Comparison of ENCODE assay signal across 1 cellular context in genomic region chr5:181173420-181174342, GRCh38.
TF ChIP-seq lines count a peak whose summit lies in the region.

No MANE protein-coding gene starts in this region.

TF ChIP-seq in K562, 482 proteins besides CTCF, POLR2A, EP300 and RAD21 (continued from another document and continues in another):
- TF ChIP-seq ZNF280A (IDR thresholded peaks at IDR 0.05; ENCODE audit: low read depth, partially characterized antibody) = no peak
- no peak for TF ChIP-seq KLF16 (IDR thresholded peaks at IDR 0.05)
- TF ChIP-seq, protein P1, sequence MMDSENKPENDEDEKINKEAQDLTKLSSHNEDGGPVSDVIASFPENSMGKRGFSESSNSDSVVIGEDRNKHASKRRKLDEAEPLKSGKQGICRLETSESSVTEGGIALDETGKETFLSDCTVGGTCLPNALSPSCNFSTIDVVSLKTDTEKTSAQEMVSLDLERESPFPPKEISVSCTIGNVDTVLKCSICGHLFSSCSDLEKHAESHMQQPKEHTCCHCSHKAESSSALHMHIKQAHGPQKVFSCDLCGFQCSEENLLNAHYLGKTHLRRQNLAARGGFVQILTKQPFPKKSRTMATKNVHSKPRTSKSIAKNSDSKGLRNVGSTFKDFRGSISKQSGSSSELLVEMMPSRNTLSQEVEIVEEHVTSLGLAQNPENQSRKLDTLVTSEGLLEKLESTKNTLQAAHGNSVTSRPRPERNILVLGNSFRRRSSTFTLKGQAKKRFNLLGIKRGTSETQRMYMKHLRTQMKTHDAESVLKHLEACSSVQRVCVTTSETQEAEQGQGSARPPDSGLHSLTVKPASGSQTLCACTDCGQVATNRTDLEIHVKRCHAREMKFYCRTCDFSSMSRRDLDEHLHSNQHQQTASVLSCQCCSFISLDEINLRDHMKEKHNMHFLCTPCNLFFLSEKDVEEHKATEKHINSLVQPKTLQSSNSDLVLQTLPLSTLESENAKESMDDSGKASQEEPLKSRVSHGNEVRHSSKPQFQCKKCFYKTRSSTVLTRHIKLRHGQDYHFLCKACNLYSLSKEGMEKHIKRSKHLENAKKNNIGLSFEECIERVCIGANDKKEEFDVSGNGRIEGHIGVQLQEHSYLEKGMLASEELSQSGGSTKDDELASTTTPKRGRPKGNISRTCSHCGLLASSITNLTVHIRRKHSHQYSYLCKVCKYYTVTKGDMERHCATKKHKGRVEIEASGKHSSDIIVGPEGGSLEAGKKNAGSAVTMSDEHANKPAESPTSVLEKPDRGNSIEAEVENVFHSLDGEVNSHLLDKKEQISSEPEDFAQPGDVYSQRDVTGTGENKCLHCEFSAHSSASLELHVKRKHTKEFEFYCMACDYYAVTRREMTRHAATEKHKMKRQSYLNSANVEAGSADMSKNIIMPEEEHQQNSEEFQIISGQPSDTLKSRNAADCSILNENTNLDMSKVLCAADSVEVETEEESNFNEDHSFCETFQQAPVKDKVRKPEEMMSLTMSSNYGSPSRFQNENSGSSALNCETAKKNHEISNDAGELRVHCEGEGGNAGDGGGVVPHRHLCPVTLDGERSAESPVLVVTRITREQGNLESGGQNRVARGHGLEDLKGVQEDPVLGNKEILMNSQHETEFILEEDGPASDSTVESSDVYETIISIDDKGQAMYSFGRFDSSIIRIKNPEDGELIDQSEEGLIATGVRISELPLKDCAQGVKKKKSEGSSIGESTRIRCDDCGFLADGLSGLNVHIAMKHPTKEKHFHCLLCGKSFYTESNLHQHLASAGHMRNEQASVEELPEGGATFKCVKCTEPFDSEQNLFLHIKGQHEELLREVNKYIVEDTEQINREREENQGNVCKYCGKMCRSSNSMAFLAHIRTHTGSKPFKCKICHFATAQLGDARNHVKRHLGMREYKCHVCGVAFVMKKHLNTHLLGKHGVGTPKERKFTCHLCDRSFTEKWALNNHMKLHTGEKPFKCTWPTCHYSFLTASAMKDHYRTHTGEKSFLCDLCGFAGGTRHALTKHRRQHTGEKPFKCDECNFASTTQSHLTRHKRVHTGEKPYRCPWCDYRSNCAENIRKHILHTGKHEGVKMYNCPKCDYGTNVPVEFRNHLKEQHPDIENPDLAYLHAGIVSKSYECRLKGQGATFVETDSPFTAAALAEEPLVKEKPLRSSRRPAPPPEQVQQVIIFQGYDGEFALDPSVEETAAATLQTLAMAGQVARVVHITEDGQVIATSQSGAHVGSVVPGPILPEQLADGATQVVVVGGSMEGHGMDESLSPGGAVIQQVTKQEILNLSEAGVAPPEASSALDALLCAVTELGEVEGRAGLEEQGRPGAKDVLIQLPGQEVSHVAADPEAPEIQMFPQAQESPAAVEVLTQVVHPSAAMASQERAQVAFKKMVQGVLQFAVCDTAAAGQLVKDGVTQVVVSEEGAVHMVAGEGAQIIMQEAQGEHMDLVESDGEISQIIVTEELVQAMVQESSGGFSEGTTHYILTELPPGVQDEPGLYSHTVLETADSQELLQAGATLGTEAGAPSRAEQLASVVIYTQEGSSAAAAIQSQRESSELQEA (IDR thresholded peaks at IDR 0.05; ENCODE audit: low read depth) = peak; percentile 80
- no peak for TF ChIP-seq MCM5 (IDR thresholded peaks at IDR 0.05; ENCODE audit: low read depth)
- no peak for TF ChIP-seq POLR3G (IDR thresholded peaks at IDR 0.05; ENCODE audit: extremely low read depth, insufficient read length, insufficient replicate concordance)
- TF ChIP-seq SMAD3 (CRISPR knock-in tag; conservative IDR thresholded peaks at IDR 0.05) = no peak
- no peak for TF ChIP-seq FOXK2 (conservative IDR thresholded peaks at IDR 0.05 in 1 of 2, IDR thresholded peaks at IDR 0.05 in 1 of 2; ENCODE audit: low read depth in 2 of 2)
- TF ChIP-seq, protein P2, sequence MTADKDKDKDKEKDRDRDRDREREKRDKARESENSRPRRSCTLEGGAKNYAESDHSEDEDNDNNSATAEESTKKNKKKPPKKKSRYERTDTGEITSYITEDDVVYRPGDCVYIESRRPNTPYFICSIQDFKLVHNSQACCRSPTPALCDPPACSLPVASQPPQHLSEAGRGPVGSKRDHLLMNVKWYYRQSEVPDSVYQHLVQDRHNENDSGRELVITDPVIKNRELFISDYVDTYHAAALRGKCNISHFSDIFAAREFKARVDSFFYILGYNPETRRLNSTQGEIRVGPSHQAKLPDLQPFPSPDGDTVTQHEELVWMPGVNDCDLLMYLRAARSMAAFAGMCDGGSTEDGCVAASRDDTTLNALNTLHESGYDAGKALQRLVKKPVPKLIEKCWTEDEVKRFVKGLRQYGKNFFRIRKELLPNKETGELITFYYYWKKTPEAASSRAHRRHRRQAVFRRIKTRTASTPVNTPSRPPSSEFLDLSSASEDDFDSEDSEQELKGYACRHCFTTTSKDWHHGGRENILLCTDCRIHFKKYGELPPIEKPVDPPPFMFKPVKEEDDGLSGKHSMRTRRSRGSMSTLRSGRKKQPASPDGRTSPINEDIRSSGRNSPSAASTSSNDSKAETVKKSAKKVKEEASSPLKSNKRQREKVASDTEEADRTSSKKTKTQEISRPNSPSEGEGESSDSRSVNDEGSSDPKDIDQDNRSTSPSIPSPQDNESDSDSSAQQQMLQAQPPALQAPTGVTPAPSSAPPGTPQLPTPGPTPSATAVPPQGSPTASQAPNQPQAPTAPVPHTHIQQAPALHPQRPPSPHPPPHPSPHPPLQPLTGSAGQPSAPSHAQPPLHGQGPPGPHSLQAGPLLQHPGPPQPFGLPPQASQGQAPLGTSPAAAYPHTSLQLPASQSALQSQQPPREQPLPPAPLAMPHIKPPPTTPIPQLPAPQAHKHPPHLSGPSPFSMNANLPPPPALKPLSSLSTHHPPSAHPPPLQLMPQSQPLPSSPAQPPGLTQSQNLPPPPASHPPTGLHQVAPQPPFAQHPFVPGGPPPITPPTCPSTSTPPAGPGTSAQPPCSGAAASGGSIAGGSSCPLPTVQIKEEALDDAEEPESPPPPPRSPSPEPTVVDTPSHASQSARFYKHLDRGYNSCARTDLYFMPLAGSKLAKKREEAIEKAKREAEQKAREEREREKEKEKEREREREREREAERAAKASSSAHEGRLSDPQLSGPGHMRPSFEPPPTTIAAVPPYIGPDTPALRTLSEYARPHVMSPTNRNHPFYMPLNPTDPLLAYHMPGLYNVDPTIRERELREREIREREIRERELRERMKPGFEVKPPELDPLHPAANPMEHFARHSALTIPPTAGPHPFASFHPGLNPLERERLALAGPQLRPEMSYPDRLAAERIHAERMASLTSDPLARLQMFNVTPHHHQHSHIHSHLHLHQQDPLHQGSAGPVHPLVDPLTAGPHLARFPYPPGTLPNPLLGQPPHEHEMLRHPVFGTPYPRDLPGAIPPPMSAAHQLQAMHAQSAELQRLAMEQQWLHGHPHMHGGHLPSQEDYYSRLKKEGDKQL (CRISPR knock-in tag; IDR thresholded peaks at IDR 0.05; ENCODE audit: borderline replicate concordance) = no peak
- TF ChIP-seq MITF (IDR thresholded peaks at IDR 0.05) = no peak
- TF ChIP-seq HDAC6 (IDR thresholded peaks at IDR 0.05; ENCODE audit: low read depth, low read length) = no peak
- TF ChIP-seq, protein P3, sequence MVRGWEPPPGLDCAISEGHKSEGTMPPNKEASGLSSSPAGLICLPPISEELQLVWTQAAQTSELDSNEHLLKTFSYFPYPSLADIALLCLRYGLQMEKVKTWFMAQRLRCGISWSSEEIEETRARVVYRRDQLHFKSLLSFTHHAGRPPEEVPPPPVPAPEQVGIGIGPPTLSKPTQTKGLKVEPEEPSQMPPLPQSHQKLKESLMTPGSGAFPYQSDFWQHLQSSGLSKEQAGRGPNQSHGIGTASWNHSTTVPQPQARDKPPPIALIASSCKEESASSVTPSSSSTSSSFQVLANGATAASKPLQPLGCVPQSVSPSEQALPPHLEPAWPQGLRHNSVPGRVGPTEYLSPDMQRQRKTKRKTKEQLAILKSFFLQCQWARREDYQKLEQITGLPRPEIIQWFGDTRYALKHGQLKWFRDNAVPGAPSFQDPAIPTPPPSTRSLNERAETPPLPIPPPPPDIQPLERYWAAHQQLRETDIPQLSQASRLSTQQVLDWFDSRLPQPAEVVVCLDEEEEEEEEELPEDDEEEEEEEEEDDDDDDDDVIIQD (CRISPR knock-in tag; IDR thresholded peaks at IDR 0.05) = no peak
- TF ChIP-seq ZNF830 (CRISPR knock-in tag; IDR thresholded peaks at IDR 0.05) = no peak
- no peak for TF ChIP-seq ATF7 (IDR thresholded peaks at IDR 0.05)
- no peak for TF ChIP-seq ZNF239 (CRISPR knock-in tag; IDR thresholded peaks at IDR 0.05)
- TF ChIP-seq ILF3 (IDR thresholded peaks at IDR 0.05; ENCODE audit: borderline replicate concordance) = no peak
- TF ChIP-seq, protein P4, sequence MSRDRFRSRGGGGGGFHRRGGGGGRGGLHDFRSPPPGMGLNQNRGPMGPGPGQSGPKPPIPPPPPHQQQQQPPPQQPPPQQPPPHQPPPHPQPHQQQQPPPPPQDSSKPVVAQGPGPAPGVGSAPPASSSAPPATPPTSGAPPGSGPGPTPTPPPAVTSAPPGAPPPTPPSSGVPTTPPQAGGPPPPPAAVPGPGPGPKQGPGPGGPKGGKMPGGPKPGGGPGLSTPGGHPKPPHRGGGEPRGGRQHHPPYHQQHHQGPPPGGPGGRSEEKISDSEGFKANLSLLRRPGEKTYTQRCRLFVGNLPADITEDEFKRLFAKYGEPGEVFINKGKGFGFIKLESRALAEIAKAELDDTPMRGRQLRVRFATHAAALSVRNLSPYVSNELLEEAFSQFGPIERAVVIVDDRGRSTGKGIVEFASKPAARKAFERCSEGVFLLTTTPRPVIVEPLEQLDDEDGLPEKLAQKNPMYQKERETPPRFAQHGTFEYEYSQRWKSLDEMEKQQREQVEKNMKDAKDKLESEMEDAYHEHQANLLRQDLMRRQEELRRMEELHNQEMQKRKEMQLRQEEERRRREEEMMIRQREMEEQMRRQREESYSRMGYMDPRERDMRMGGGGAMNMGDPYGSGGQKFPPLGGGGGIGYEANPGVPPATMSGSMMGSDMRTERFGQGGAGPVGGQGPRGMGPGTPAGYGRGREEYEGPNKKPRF (IDR thresholded peaks at IDR 0.05; ENCODE audit: low read depth, low read length) = no peak
- no peak for TF ChIP-seq CBFA2T3 (IDR thresholded peaks at IDR 0.05)
- TF ChIP-seq CBX8 (IDR thresholded peaks at IDR 0.05; ENCODE audit: borderline replicate concordance, extremely low read depth, low read depth, low read length, poor library complexity, severe bottlenecking) = no peak
- no peak for TF ChIP-seq SAP30 (IDR thresholded peaks at IDR 0.05; ENCODE audit: borderline replicate concordance, insufficient read depth, low read depth, low read length, poor library complexity, severe bottlenecking)
- TF ChIP-seq RBM39 (optimal IDR thresholded peaks at IDR 0.05; ENCODE audit: low read depth, low read length) = no peak
- no peak for TF ChIP-seq ZNF780A (CRISPR knock-in tag; IDR thresholded peaks at IDR 0.05)
- no peak for TF ChIP-seq SNIP1 (IDR thresholded peaks at IDR 0.05; ENCODE audit: low read depth)
- no peak for TF ChIP-seq ZNF785 (CRISPR knock-in tag; IDR thresholded peaks at IDR 0.05)
- no peak for TF ChIP-seq LCOR (CRISPR knock-in tag; IDR thresholded peaks at IDR 0.05)
- no peak for TF ChIP-seq RUNX1 (IDR thresholded peaks at IDR 0.05; ENCODE audit: low read depth)
- TF ChIP-seq U2AF1 (optimal IDR thresholded peaks at IDR 0.05; ENCODE audit: low read depth, low read length) = no peak
- TF ChIP-seq, protein P5, sequence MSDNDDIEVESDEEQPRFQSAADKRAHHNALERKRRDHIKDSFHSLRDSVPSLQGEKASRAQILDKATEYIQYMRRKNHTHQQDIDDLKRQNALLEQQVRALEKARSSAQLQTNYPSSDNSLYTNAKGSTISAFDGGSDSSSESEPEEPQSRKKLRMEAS (CRISPR knock-in tag; IDR thresholded peaks at IDR 0.05) = peak; percentile 65
- TF ChIP-seq PHF20 (IDR thresholded peaks at IDR 0.05; ENCODE audit: partially characterized antibody) = peak; percentile 39
- no peak for TF ChIP-seq ZNF778 (CRISPR knock-in tag; IDR thresholded peaks at IDR 0.05)
- TF ChIP-seq, protein P6, sequence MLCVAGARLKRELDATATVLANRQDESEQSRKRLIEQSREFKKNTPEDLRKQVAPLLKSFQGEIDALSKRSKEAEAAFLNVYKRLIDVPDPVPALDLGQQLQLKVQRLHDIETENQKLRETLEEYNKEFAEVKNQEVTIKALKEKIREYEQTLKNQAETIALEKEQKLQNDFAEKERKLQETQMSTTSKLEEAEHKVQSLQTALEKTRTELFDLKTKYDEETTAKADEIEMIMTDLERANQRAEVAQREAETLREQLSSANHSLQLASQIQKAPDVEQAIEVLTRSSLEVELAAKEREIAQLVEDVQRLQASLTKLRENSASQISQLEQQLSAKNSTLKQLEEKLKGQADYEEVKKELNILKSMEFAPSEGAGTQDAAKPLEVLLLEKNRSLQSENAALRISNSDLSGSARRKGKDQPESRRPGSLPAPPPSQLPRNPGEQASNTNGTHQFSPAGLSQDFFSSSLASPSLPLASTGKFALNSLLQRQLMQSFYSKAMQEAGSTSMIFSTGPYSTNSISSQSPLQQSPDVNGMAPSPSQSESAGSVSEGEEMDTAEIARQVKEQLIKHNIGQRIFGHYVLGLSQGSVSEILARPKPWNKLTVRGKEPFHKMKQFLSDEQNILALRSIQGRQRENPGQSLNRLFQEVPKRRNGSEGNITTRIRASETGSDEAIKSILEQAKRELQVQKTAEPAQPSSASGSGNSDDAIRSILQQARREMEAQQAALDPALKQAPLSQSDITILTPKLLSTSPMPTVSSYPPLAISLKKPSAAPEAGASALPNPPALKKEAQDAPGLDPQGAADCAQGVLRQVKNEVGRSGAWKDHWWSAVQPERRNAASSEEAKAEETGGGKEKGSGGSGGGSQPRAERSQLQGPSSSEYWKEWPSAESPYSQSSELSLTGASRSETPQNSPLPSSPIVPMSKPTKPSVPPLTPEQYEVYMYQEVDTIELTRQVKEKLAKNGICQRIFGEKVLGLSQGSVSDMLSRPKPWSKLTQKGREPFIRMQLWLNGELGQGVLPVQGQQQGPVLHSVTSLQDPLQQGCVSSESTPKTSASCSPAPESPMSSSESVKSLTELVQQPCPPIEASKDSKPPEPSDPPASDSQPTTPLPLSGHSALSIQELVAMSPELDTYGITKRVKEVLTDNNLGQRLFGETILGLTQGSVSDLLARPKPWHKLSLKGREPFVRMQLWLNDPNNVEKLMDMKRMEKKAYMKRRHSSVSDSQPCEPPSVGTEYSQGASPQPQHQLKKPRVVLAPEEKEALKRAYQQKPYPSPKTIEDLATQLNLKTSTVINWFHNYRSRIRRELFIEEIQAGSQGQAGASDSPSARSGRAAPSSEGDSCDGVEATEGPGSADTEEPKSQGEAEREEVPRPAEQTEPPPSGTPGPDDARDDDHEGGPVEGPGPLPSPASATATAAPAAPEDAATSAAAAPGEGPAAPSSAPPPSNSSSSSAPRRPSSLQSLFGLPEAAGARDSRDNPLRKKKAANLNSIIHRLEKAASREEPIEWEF (CRISPR knock-in tag; IDR thresholded peaks at IDR 0.05) = no peak
